20 cellular contexts compared by ENCODE assay signal in genomic region chr9:24035816-24036215, GRCh38.
A peak's percentile ranks its signal among the peaks of the same experiment; 100 is the strongest.
DNase-seq lines count a peak whose midpoint lies in the region; ATAC-seq, FAIRE-seq and TF ChIP-seq lines count a peak whose summit lies in the region.
"Had no signal": no experiment of that assay in that cellular context is flagged by ENCODE, and none has a peak within 500 bp of the region (broad histone marks: within the 10 kb centered on the region; RNA-seq: fewer than 3 reads in every experiment).

No MANE protein-coding gene starts in this region.

- TF ChIP-seq CTCF in OCI-LY3 (IDR thresholded peaks at IDR 0.05; ENCODE audit: low read depth, low read length) (no peak), keratinocyte (optimal IDR thresholded peaks at IDR 0.05 in 1 of 3, IDR thresholded peaks at IDR 0.05 in 1 of 3, conservative IDR thresholded peaks at IDR 0.05 in 1 of 3; ENCODE audit: extremely low read depth in 1 of 3, insufficient read depth in 2 of 3, low read length in 3 of 3) (no peak)

- no peaks in the 10 kb centered on the region for H3K27me3 ChIP-seq in HUES48 (ENCODE audit: control insufficient read depth, insufficient read depth, low read length)
- no peaks in the 10 kb centered on the region for H3K27me3 ChIP-seq in OCI-LY3 (ENCODE audit: low read depth, low read length)
- no peaks in the 10 kb centered on the region for H3K27me3 ChIP-seq in keratinocyte (ENCODE audit: control insufficient read depth, extremely low read depth, insufficient read depth, low read length)
- H3K27me3 ChIP-seq in aorta (ENCODE audit: control insufficient read depth in 1 of 2, insufficient read depth in 2 of 2, low read length in 1 of 2): no peaks in the 10 kb centered on the region

- no peak overlapping the region for H3K27ac Mint-ChIP-seq in activated T-cell treated with anti-CD3 and anti-CD28 coated beads, Interleukin-2, amount 50 U/mL, for 24 hours
- H3K27ac Mint-ChIP-seq: B cell; CD4-positive, CD25-positive, alpha-beta regulatory T cell; T-helper 1 cell treated with Interleukin-12 subunit alpha and Interleukin-12 subunit beta and Interleukin-4 antibody, amounts not matched to agents 30 μg/mL and 1 μg/mL, for 36 hours had no signal

- peaks cover 36% of the 10 kb centered on the region for H3K9me3 Mint-ChIP-seq in activated T-cell treated with anti-CD3 and anti-CD28 coated beads, Interleukin-2, amount 50 U/mL, for 24 hours

- intact Hi-C loops in aorta (cut with DNase I): no loop called here

- DNase-seq in NCI-H2171 treated with DMSO at 0.1 percent for 48 hours (lab: John Stamatoyannopoulos, UW) (peak; percentile 71), keratinocyte (ENCODE audit: low read depth, low spot score) (no peak), aorta (no peak)
- DNase-seq in activated T-cell treated with anti-CD3 and anti-CD28 coated beads, Interleukin-2, amount 50 U/mL, for 24 hours: no peak
- DNase-seq: Caco-2; CD4-positive, CD25-positive, alpha-beta regulatory T cell; DMS79; GM23248; NCI-H1048; NCI-H146; RPMI8226; SIG-M5 had no signal

- H3K9me3 ChIP-seq in HUES48 (ENCODE audit: control insufficient read depth, insufficient read depth, low read length) (no peaks in the 10 kb centered on the region), OCI-LY3 (ENCODE audit: insufficient read depth, low read length) (peaks cover 3% of the 10 kb centered on the region; the same call in 1 of the 2 replicates), keratinocyte (ENCODE audit: control insufficient read depth, low read depth, low read length) (no peaks in the 10 kb centered on the region), aorta (ENCODE audit: control insufficient read depth, low read length) (no peaks in the 10 kb centered on the region)
- H3K9me3 ChIP-seq: Caco-2 had no signal

- ATAC-seq in aorta (ENCODE audit: low FRiP score): no peak
- ATAC-seq in GM21619 (IDR thresholded peaks at IDR 0.05; ENCODE audit: unreplicated experiment): no peak
- ATAC-seq: HepG2 had no signal

- H3K4me3 Mint-ChIP-seq in activated T-cell treated with anti-CD3 and anti-CD28 coated beads, Interleukin-2, amount 50 U/mL, for 24 hours: no peak overlapping the region
- H3K4me3 Mint-ChIP-seq: B cell; CD4-positive, CD25-positive, alpha-beta regulatory T cell; T-helper 1 cell treated with Interleukin-12 subunit alpha and Interleukin-12 subunit beta and Interleukin-4 antibody, amounts not matched to agents 30 μg/mL and 1 μg/mL, for 36 hours had no signal

- no peaks in the 10 kb centered on the region for H4K20me1 ChIP-seq in OCI-LY3 (ENCODE audit: insufficient read depth, low read length)
- H4K20me1 ChIP-seq in keratinocyte (ENCODE audit: control insufficient read depth, extremely low read depth, insufficient read depth, low read length): no peaks in the 10 kb centered on the region

- no peak for FAIRE-seq in keratinocyte (lab: Jason Lieb, UNC)
- FAIRE-seq: GM18507, HepG2 had no signal

- H3K9me1 ChIP-seq in keratinocyte (ENCODE audit: control insufficient read depth, extremely low read depth, insufficient read depth, low read length): no peaks in the 10 kb centered on the region

- dilution Hi-C loops in keratinocyte (cut with MboI; ENCODE audit: extremely low pct_ligation_motif_present, low sequenced_read_pairs): no loop called here

- H3K4me3 ChIP-seq in HUES48 (ENCODE audit: low read depth, low read length) (no peak overlapping the region; the same call in 1 of the 2 replicates), OCI-LY3 (ENCODE audit: low read length) (peak overlapping the region; percentile 22), keratinocyte (ENCODE audit: control insufficient read depth in 2 of 3, extremely low read depth in 1 of 3, insufficient read depth in 2 of 3, low read depth in 1 of 3, low read length in 3 of 3) (no peak overlapping the region), aorta (ENCODE audit: low read length in 2 of 2) (no peak overlapping the region)
- H3K4me3 ChIP-seq: GM23248 had no signal

- H2AFZ ChIP-seq in OCI-LY3 (ENCODE audit: low read depth, low read length) (peak overlapping the region; percentile 15; the same call in 1 of the 2 replicates), keratinocyte (ENCODE audit: control insufficient read depth, low read length) (peak overlapping the region; percentile 5)
- H2AFZ ChIP-seq: GM23248 had no signal

- no peaks in the 10 kb centered on the region for H3K79me2 ChIP-seq in OCI-LY3 (ENCODE audit: low read length)
- no peaks in the 10 kb centered on the region for H3K79me2 ChIP-seq in keratinocyte (ENCODE audit: control insufficient read depth, insufficient read depth, low read length)

- H3K27ac ChIP-seq in HUES48 (ENCODE audit: low read depth, low read length) (peak overlapping the region; percentile 57), OCI-LY3 (ENCODE audit: low read length) (peak overlapping the region; percentile 66), keratinocyte (ENCODE audit: control insufficient read depth, insufficient read depth, low read length) (no peak overlapping the region), aorta (ENCODE audit: low read depth in 1 of 2, low read length in 2 of 2) (no peak overlapping the region)
- H3K27ac ChIP-seq: GM23248, KMS-11 had no signal

- H3K27me3 Mint-ChIP-seq in activated T-cell treated with anti-CD3 and anti-CD28 coated beads, Interleukin-2, amount 50 U/mL, for 24 hours: no peaks in the 10 kb centered on the region
- H3K27me3 Mint-ChIP-seq: B cell; CD4-positive, CD25-positive, alpha-beta regulatory T cell had no signal

- peak overlapping the region; percentile 63 for H3K4me2 ChIP-seq in OCI-LY3 (ENCODE audit: low read length)
- H3K4me2 ChIP-seq in keratinocyte (ENCODE audit: control insufficient read depth, extremely low read depth, insufficient read depth, low read depth, low read length): no peak overlapping the region
- H3K4me2 ChIP-seq: KMS-11 had no signal

- H3K36me3 Mint-ChIP-seq in activated T-cell treated with anti-CD3 and anti-CD28 coated beads, Interleukin-2, amount 50 U/mL, for 24 hours (ENCODE audit: low read depth): no peaks in the 10 kb centered on the region

- H3K4me1 ChIP-seq in HUES48 (ENCODE audit: control insufficient read depth, insufficient read depth, low read length) (peaks cover 30% of the 10 kb centered on the region), OCI-LY3 (ENCODE audit: low read length) (peaks cover 36% of the 10 kb centered on the region), keratinocyte (ENCODE audit: control insufficient read depth, extremely low read depth, insufficient read depth, low read length) (no peaks in the 10 kb centered on the region), aorta (ENCODE audit: control insufficient read depth in 1 of 2, insufficient read depth in 2 of 2, low read length in 2 of 2) (no peaks in the 10 kb centered on the region)
- H3K4me1 ChIP-seq: Caco-2 had no signal

- H3K9ac ChIP-seq in HUES48 (ENCODE audit: low read depth, low read length) (no peak overlapping the region), OCI-LY3 (ENCODE audit: low read length) (no peak overlapping the region), keratinocyte (ENCODE audit: control insufficient read depth, extremely low read depth, insufficient read depth, low read length) (no peak overlapping the region)
- H3K9ac ChIP-seq: GM23248, KMS-11 had no signal

- H3K36me3 ChIP-seq in HUES48 (ENCODE audit: control insufficient read depth, insufficient read depth, low read length): no peaks in the 10 kb centered on the region
- H3K36me3 ChIP-seq in OCI-LY3 (replicated peaks; ENCODE audit: low read depth, low read length): no peaks in the 10 kb centered on the region
- H3K36me3 ChIP-seq in keratinocyte (ENCODE audit: control insufficient read depth in 2 of 2, extremely low read depth in 1 of 2, insufficient read depth in 2 of 2, low read length in 2 of 2): no peaks in the 10 kb centered on the region
- H3K36me3 ChIP-seq in aorta (ENCODE audit: control insufficient read depth in 1 of 2, insufficient read depth in 2 of 2, low read length in 1 of 2): no peaks in the 10 kb centered on the region

- H3K4me1 Mint-ChIP-seq in activated T-cell treated with anti-CD3 and anti-CD28 coated beads, Interleukin-2, amount 50 U/mL, for 24 hours (ENCODE audit: low read depth): no peaks in the 10 kb centered on the region
- H3K4me1 Mint-ChIP-seq: B cell; CD4-positive, CD25-positive, alpha-beta regulatory T cell had no signal

Comparison
In these comparisons a context has a peak if more than half of its experiments do, and no peak if none do; other contexts are left out.
1. H3K27ac ChIP-seq: peak in HUES48 (single experiment) and OCI-LY3 (single experiment); none in keratinocyte (single experiment) and aorta (0 of 2).